In genomic region chr4:1345905-1346780, GRCh38 we compare ENCODE assay signal across 1 cellular context.
TF ChIP-seq lines count a peak whose summit lies in the region.

No MANE protein-coding gene starts in this region.

TF ChIP-seq in WTC11, 78 proteins besides CTCF, POLR2A, EP300 and RAD21 (continued from another document):
- TF ChIP-seq IRF1 (CRISPR knock-in tag; IDR thresholded peaks at IDR 0.05), result no peak
- TF ChIP-seq ELF4 (CRISPR knock-in tag; IDR thresholded peaks at IDR 0.05; ENCODE audit: low read depth), result 0 out of 2 replicates have a peak, but pooled peaks have one; percentile 54
- TF ChIP-seq TCF7 (CRISPR knock-in tag; IDR thresholded peaks at IDR 0.05; ENCODE audit: low read depth), result 0 out of 2 replicates have a peak, but pooled peaks have one; percentile 41
- no peak for TF ChIP-seq FOXP4 (CRISPR knock-in tag; IDR thresholded peaks at IDR 0.05)
- TF ChIP-seq E2F5 (CRISPR knock-in tag; IDR thresholded peaks at IDR 0.05), result peak; percentile 39; the same call in 1 of the 2 replicates
- TF ChIP-seq ZNF423 (CRISPR knock-in tag; IDR thresholded peaks at IDR 0.05), result peak; percentile 59; the same call in 1 of the 2 replicates
- TF ChIP-seq SP1 (CRISPR knock-in tag; conservative IDR thresholded peaks at IDR 0.05), result no peak
- no peak for TF ChIP-seq HMGA2 (CRISPR knock-in tag; IDR thresholded peaks at IDR 0.05)
TF ChIP-seq in WTC11: peak in this region for 11.
